ENCODE assay signal across 8 cellular contexts in the genomic region with DNA sequence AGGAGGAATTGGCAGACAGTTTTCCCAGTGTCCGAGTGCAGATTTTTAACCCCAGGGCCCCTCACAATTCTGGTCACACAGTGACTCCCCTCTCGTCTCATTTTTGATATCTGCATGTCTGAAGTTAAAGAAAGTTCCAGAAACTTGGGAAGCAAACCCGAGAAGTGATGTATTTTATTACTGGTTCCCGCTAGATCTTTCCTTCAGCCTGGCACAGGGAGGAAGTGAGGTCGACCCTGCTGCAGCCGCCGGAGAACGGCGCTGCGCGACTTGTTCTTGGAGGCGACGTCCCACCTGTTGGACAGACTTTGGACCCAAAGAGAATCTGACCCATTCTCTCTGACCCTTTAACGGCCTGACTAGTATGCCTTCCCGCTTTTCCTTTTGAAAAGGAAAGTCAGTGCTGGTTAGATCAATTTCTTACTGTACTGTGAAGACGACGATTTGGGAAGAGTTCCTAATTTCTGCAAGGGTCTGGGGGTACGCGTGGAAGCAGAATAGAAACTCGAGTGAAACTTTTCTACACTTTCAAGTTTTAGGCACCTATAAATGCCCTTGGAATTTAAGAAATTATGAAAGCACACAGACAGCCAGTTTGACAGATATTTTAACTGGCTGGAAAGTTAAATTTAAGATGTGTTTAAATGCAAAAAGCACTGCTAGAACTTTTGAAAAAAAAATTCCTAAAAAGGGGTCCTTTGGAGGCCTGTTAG. TPM values are rescaled to one million over a fixed set of nuclear protein-coding genes. Genes with fewer than 3 reads are reported as not detected.
DNase-seq lines count a peak whose midpoint lies in the region; TF ChIP-seq lines count a peak whose summit lies in the region.

No MANE protein-coding gene starts in this region.

- WGBS in mesodermal cell (ENCODE audit: insufficient coverage in 2 of 2), 2 experiments: 0 to 3% methylated on average over 12 to 14 of the region's 20 CpGs
- 4 to 5% methylated on average over 20 of the region's 20 CpGs for WGBS in thyroid gland, 2 donors

- no peaks in the 10 kb centered on the region for H3K36me3 ChIP-seq in HUES6 (ENCODE audit: control insufficient read depth, insufficient read depth, low read length)
- H3K36me3 ChIP-seq in mesodermal cell (ENCODE audit: control insufficient read depth, insufficient read depth, low read length): peaks cover 15% of the 10 kb centered on the region
- no peaks in the 10 kb centered on the region for H3K36me3 ChIP-seq in thyroid gland

- no peak overlapping the region for H3K27ac ChIP-seq in HUES6 (ENCODE audit: low read depth, low read length)
- H3K27ac ChIP-seq in mesodermal cell (ENCODE audit: low read depth, low read length, severe bottlenecking): peak overlapping the region; percentile 86
- peak overlapping the region in 2 of 3 donors; percentile 84 for H3K27ac ChIP-seq in thyroid gland

- H3K27me3 ChIP-seq in HUES6 (ENCODE audit: control insufficient read depth, insufficient read depth, low read length) (peaks cover 10% of the 10 kb centered on the region; the same call in 1 of the 2 replicates), thyroid gland (no peaks in the 10 kb centered on the region)

- intact Hi-C loops in thyroid gland (cut with DNase I): no loop called here

- H3K9me3 ChIP-seq in HUES6 (ENCODE audit: control insufficient read depth, insufficient read depth, low read depth, low read length): no peaks in the 10 kb centered on the region
- no peaks in the 10 kb centered on the region for H3K9me3 ChIP-seq in mesodermal cell (ENCODE audit: control insufficient read depth, low read length)
- H3K9me3 ChIP-seq in thyroid gland: no peaks in the 10 kb centered on the region

- H3K4me3 ChIP-seq in HUES6 (ENCODE audit: low read depth, low read length): peak overlapping the region; percentile 92
- peak overlapping the region; percentile 80 for H3K4me3 ChIP-seq in mesodermal cell (ENCODE audit: extremely low read depth, insufficient read depth, low read length, poor library complexity, severe bottlenecking)
- H3K4me3 ChIP-seq in thyroid gland (replicated peaks in 1 of 3): peak overlapping the region; percentile 41 to 47 (median 44)

- peak; percentile 16 to 72 (median 68) for DNase-seq in NCI-H1417 (lab: John Stamatoyannopoulos, UW)
- no peak for DNase-seq in NCI-H1417 treated with DMSO at 0.1 percent for 48 hours (lab: John Stamatoyannopoulos, UW)
- DNase-seq in SW480 (ENCODE audit: low spot score): peak; percentile 56
- peak; percentile 19 for DNase-seq in effector CD8-positive, alpha-beta T cell (lab: John Stamatoyannopoulos, UW)
- DNase-seq in thyroid gland: peak; percentile 30 to 38
- no peak for DNase-seq in mesenteric fat pad (ENCODE audit: low spot score)

- peaks cover 9% of the 10 kb centered on the region; the same call in 1 of the 2 replicates for H3K4me1 ChIP-seq in HUES6 (ENCODE audit: control insufficient read depth, insufficient read depth, low read length)
- H3K4me1 ChIP-seq in mesodermal cell (ENCODE audit: control insufficient read depth, insufficient read depth, low read length, poor library complexity, severe bottlenecking): peaks cover 14% of the 10 kb centered on the region
- H3K4me1 ChIP-seq in thyroid gland: peaks cover 18 to 22% of the 10 kb centered on the region in 2 donors

- TF ChIP-seq POLR2A in thyroid gland (IDR thresholded peaks at IDR 0.05): no peak

- H3K9ac ChIP-seq in HUES6 (ENCODE audit: low read length): peak overlapping the region; percentile 79

- TF ChIP-seq CTCF in thyroid gland (IDR thresholded peaks at IDR 0.05): no peak

RNA-seq across cellular contexts. Expression of a gene that starts 0.7 kb away (rescaled TPM):
- polyA plus RNA-seq in mesodermal cell (2013, experiment 1 of 2): 18.1 TPM
- 20.3 TPM for polyA plus RNA-seq in mesodermal cell (2013, experiment 2 of 2)
- 10 to 100 TPM; 18.0 to 42.7 (median 30.7) TPM for total RNA-seq in thyroid gland
- total RNA-seq in mesenteric fat pad: 27.1 TPM

Comparison
In these comparisons a context has a peak if more than half of its experiments do, and no peak if none do; other contexts are left out.
1. DNase-seq: peak in NCI-H1417 (3 of 3), SW480 (single experiment), effector CD8-positive, alpha-beta T cell (single experiment) and thyroid gland (2 of 2); none in NCI-H1417 treated with DMSO at 0.1 percent for 48 hours (single experiment) and mesenteric fat pad (single experiment).
2. Peak in every context shown above with its lines, with median percentiles within 50 percentile points of each other: H3K4me3 ChIP-seq.